ENCODE assay signal across 17 cellular contexts in the genomic region with DNA sequence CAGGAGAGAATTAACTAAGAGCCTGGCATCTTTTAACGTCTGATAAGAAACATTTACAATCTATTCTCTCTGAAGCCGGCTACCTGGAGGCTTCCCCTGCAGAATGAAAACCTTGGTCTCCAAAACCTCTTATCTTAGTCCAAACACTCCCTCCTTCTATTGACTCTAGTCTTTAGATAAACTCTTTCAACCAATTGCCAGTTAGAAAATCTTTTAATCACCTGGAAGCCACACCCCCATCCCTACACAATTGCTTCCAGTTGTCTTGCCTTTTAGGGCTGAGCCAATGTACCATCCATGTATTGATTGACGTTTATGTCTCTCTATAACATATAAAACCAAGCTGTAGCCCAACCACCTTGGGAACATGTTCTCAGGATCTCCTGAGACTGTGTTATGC.
DNase-seq lines count a peak whose midpoint lies in the region; ATAC-seq and TF ChIP-seq lines count a peak whose summit lies in the region.
"Had no signal": no experiment of that assay in that cellular context is flagged by ENCODE, and none has a peak within 500 bp of the region (broad histone marks: within the 10 kb centered on the region; RNA-seq: fewer than 3 reads in every experiment).

No MANE protein-coding gene starts in this region.

- H3K27me3 Mint-ChIP-seq in endodermal cell (ENCODE audit: insufficient read depth) = no peaks in the 10 kb centered on the region
- H3K27me3 Mint-ChIP-seq in type B pancreatic cell = no peaks in the 10 kb centered on the region
- H3K27me3 Mint-ChIP-seq: CD8-positive, alpha-beta memory T cell had no signal

- TF ChIP-seq CTCF in endodermal cell (conservative IDR thresholded peaks at IDR 0.05) (no peak), type B pancreatic cell (conservative IDR thresholded peaks at IDR 0.05) (no peak)

- H3K9me3 Mint-ChIP-seq in endodermal cell = peaks cover 20% of the 10 kb centered on the region
- no peaks in the 10 kb centered on the region for H3K9me3 Mint-ChIP-seq in type B pancreatic cell

- no peak overlapping the region for H3K9ac ChIP-seq in endodermal cell (ENCODE audit: extremely low read depth, low read length, poor library complexity, severe bottlenecking)
- H3K9ac ChIP-seq: BLaER1 had no signal

- no peaks in the 10 kb centered on the region for H3K36me3 ChIP-seq in endodermal cell (ENCODE audit: control insufficient read depth, insufficient read depth, low read length)
- H3K36me3 ChIP-seq: BLaER1 had no signal

- peaks cover 9% of the 10 kb centered on the region for H3K4me1 ChIP-seq in endodermal cell (ENCODE audit: control insufficient read depth, insufficient read depth, low read length)
- H3K4me1 ChIP-seq: BLaER1 had no signal

- H3K9me3 ChIP-seq in endodermal cell (ENCODE audit: control insufficient read depth, low read length) = peaks cover 21% of the 10 kb centered on the region
- H3K9me3 ChIP-seq: BLaER1 had no signal

- H3K4me3 ChIP-seq in endodermal cell (ENCODE audit: low read length) = peak overlapping the region; percentile 62
- H3K4me3 ChIP-seq: BLaER1, GM12878, GM23338 had no signal

- H3K36me3 Mint-ChIP-seq in endodermal cell (ENCODE audit: low read depth) = peaks cover 18% of the 10 kb centered on the region
- H3K36me3 Mint-ChIP-seq in type B pancreatic cell = no peaks in the 10 kb centered on the region
- H3K36me3 Mint-ChIP-seq: CD8-positive, alpha-beta memory T cell had no signal

- no peaks in the 10 kb centered on the region for H3K27me3 ChIP-seq in endodermal cell (ENCODE audit: control insufficient read depth, insufficient read depth, low read length, poor library complexity, severe bottlenecking)
- H3K27me3 ChIP-seq: BLaER1 had no signal

- no peak for ATAC-seq in HG02852 (IDR thresholded peaks at IDR 0.05; ENCODE audit: unreplicated experiment)
- no peak for ATAC-seq in HG03039 (IDR thresholded peaks at IDR 0.05; ENCODE audit: unreplicated experiment)
- ATAC-seq: GM12878, GM23338 had no signal

- H3K27ac Mint-ChIP-seq in endodermal cell (peak overlapping the region; percentile 89), type B pancreatic cell (peak overlapping the region; percentile 50)
- H3K27ac Mint-ChIP-seq: CD8-positive, alpha-beta memory T cell; GM23338 had no signal

- H3K4me3 Mint-ChIP-seq in endodermal cell = peak overlapping the region; percentile 23
- no peak overlapping the region for H3K4me3 Mint-ChIP-seq in type B pancreatic cell
- H3K4me3 Mint-ChIP-seq: CD8-positive, alpha-beta memory T cell; GM23338 had no signal

- 33 to 61% methylated on average over 3 of the region's 3 CpGs for WGBS in endodermal cell (ENCODE audit: insufficient coverage in 1 of 2, insufficient read length in 1 of 2), 2 experiments

- peaks cover 18% of the 10 kb centered on the region for H3K4me1 Mint-ChIP-seq in endodermal cell
- no peaks in the 10 kb centered on the region for H3K4me1 Mint-ChIP-seq in type B pancreatic cell (ENCODE audit: unreplicated experiment)
- H3K4me1 Mint-ChIP-seq: CD8-positive, alpha-beta memory T cell had no signal

- peak; percentile 4 for DNase-seq in OCI-M1 (lab: John Stamatoyannopoulos, UW)
- peak; percentile 51 for DNase-seq in endodermal cell
- DNase-seq in mucosa of gallbladder (ENCODE audit: low spot score) = peak; percentile 11
- DNase-seq in type B pancreatic cell (ENCODE audit: extremely low spot score, unreplicated experiment) = no peak
- DNase-seq in SIG-M5 treated with dmso at 0.1 percent for 504 hours (lab: John Stamatoyannopoulos, UW; ENCODE audit: unreplicated experiment) = no peak
- no peak for DNase-seq in inferior parietal cortex (ENCODE audit: extremely low spot score)
- DNase-seq: AML-193; CD8-positive, alpha-beta memory T cell; DMS79; H7; IMR-90; KBM-7 had no signal

- H3K27ac ChIP-seq in endodermal cell (ENCODE audit: low read depth, low read length) = no peak overlapping the region
- H3K27ac ChIP-seq: BLaER1 had no signal

Comparison
In these comparisons a context has a peak if more than half of its experiments do, and no peak if none do; other contexts are left out.
1. DNase-seq: peak in OCI-M1 (single experiment), endodermal cell (single experiment) and mucosa of gallbladder (single experiment); none in type B pancreatic cell (single experiment), SIG-M5 treated with dmso at 0.1 percent for 504 hours (single experiment) and inferior parietal cortex (single experiment).